In the genomic region with DNA sequence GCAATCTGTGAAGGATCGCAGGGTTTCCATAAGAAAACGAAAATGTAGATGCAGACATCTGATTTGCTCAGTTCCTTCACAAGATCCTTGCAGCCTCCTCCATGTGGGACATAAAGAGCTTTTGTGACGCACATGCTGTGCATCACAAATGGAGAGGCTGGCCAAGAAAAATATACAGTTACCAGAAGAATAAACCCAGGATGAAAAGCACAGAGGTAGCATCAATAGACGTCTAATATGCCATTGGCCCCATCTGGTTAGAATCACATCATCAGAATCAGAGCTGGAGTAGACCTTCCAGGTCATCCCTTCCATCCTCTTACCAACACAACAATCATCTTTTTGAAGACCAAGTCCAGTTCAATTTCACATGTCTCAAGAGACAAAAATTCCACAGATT, we compare ENCODE assay signal across 18 cellular contexts.
DNase-seq lines count a peak whose midpoint lies in the region; TF ChIP-seq lines count a peak whose summit lies in the region.
"Had no signal": no experiment of that assay in that cellular context is flagged by ENCODE, and none has a peak within 500 bp of the region (broad histone marks: within the 10 kb centered on the region; RNA-seq: fewer than 3 reads in every experiment).

No MANE protein-coding gene starts in this region.

- no peak overlapping the region for H3K4me3 Mint-ChIP-seq in osteocyte (ENCODE audit: unreplicated experiment)
- H3K4me3 Mint-ChIP-seq: B cell; CD4-positive, CD25-positive, alpha-beta regulatory T cell; CD8-positive, alpha-beta memory T cell had no signal

- DNase-seq in NCI-H69 (lab: John Stamatoyannopoulos, UW) (peak; percentile 3), choroid plexus epithelial cell (ENCODE audit: low read depth) (peak; percentile 14), osteocyte (ENCODE audit: extremely low spot score, unreplicated experiment) (no peak), NCI-H187 (lab: John Stamatoyannopoulos, UW) (no peak), AG08396 (ENCODE audit: low spot score) (no peak), NCI-H524 (lab: John Stamatoyannopoulos, UW) (no peak)
- DNase-seq: CD4-positive, CD25-positive, alpha-beta regulatory T cell; CD8-positive, alpha-beta memory T cell; DMS 273 treated with DMSO at 0.1 percent for 48 hours; DMS79; EL; GDM1; GM23248; H7; HCEC 1CT had no signal

- no peaks in the 10 kb centered on the region for H3K36me3 Mint-ChIP-seq in osteocyte (ENCODE audit: unreplicated experiment)
- H3K36me3 Mint-ChIP-seq: CD4-positive, CD25-positive, alpha-beta regulatory T cell had no signal

- H3K4me3 ChIP-seq in choroid plexus epithelial cell (ENCODE audit: low read depth, low read length), result no peak overlapping the region
- H3K4me3 ChIP-seq: BLaER1, GM12878, GM23248 had no signal

- H3K9me3 Mint-ChIP-seq in osteocyte (ENCODE audit: unreplicated experiment), result no peaks in the 10 kb centered on the region

- H3K27me3 Mint-ChIP-seq in osteocyte (ENCODE audit: unreplicated experiment), result no peaks in the 10 kb centered on the region
- H3K27me3 Mint-ChIP-seq: B cell; CD4-positive, CD25-positive, alpha-beta regulatory T cell had no signal

- H3K27ac Mint-ChIP-seq in osteocyte (ENCODE audit: unreplicated experiment), result peak overlapping the region; percentile 3
- H3K27ac Mint-ChIP-seq: B cell; CD4-positive, CD25-positive, alpha-beta regulatory T cell; CD8-positive, alpha-beta memory T cell had no signal

- peaks cover 39% of the 10 kb centered on the region for H3K4me1 Mint-ChIP-seq in osteocyte (ENCODE audit: unreplicated experiment)
- H3K4me1 Mint-ChIP-seq: B cell; CD4-positive, CD25-positive, alpha-beta regulatory T cell; CD8-positive, alpha-beta memory T cell had no signal

- TF ChIP-seq CTCF in choroid plexus epithelial cell (conservative IDR thresholded peaks at IDR 0.05; ENCODE audit: low read depth, low read length) (no peak), osteocyte (IDR thresholded peaks at IDR 0.05) (no peak)

Comparison
In these comparisons a context has a peak if more than half of its experiments do, and no peak if none do; other contexts are left out.
1. DNase-seq: peak in NCI-H69 (single experiment) and choroid plexus epithelial cell (single experiment); none in osteocyte (single experiment), NCI-H187 (0 of 2), AG08396 (single experiment) and NCI-H524 (0 of 2).